In the genomic region with DNA sequence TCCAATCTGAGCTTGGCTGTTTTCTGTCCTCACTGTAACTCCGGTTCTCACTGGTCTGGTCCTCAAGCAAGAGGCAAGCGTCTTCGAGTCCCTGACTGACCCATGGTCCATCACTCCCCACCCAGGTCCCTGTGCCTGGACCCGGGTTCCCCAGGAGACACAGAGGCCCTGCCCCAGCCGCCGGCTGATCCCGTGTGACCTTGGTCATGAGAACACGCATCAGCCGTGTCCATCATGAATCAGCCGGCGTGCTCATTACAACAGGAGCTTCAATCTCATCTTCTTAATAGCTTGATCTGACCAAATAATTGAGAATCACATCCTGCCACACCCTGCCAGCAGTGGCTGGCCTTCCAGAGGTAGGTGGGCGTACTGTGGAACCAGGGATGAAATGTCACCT, we compare ENCODE assay signal across 29 cellular contexts.
"Had no signal": no experiment of that assay in that cellular context is flagged by ENCODE, and none has a peak within 500 bp of the region (broad histone marks: within the 10 kb centered on the region; RNA-seq: fewer than 3 reads in every experiment).

No MANE protein-coding gene starts in this region.

- H3K36me3 ChIP-seq: left lung, pancreas, prostate gland, tibial nerve, vagina had no signal

- H3K36me3 Mint-ChIP-seq: mesothelial cell of epicardium; stimulated activated memory B cell treated with anti-CD40 and anti-IgM and Interleukin-4, amounts not matched to agents 10 μg/mL and 1 μg/mL and 100 μg/mL, for 72 hours; type B pancreatic cell had no signal

- H3K4me1 Mint-ChIP-seq: immature natural killer cell; mesothelial cell of epicardium; nephron; neural crest cell; stimulated activated memory B cell treated with anti-CD40 and anti-IgM and Interleukin-4, amounts not matched to agents 10 μg/mL and 1 μg/mL and 100 μg/mL, for 72 hours; stimulated activated naive CD8-positive, alpha-beta T cell treated with anti-CD3 and anti-CD28 coated beads, Interleukin-15, amount 100 ng/mL, for 72 hours had no signal

- H3K4me3 Mint-ChIP-seq: immature natural killer cell; mesothelial cell of epicardium; naive B cell; nephron; neural crest cell; stimulated activated memory B cell treated with anti-CD40 and anti-IgM and Interleukin-4, amounts not matched to agents 10 μg/mL and 1 μg/mL and 100 μg/mL, for 72 hours; stimulated activated naive CD8-positive, alpha-beta T cell treated with anti-CD3 and anti-CD28 coated beads, Interleukin-15, amount 100 ng/mL, for 72 hours; type B pancreatic cell had no signal

- H3K4me2 ChIP-seq: smooth muscle cell had no signal

- H3K4me1 ChIP-seq: left lung, pancreas, prostate gland, tibial nerve, vagina had no signal

- H3K4me3 ChIP-seq: left lung, lung, pancreas, prostate gland, smooth muscle cell, tibial nerve, vagina had no signal

- DNase-seq: hypothalamus; immature natural killer cell; kidney; left colon; left lung; mesendoderm; naive B cell; nucleus accumbens; retina; right cardiac atrium; stimulated activated CD4-positive, alpha-beta T cell treated with anti-CD3 and anti-CD28 coated beads, Interleukin-1b, Interleukin-23, amount 100 ng/mL, for 48 hours; stimulated activated CD4-positive, alpha-beta T cell treated with anti-CD3 and anti-CD28 coated beads, Interleukin-2, amount 100 ng/mL, for 48 hours; stimulated activated CD4-positive, alpha-beta T cell treated with anti-CD3 and anti-CD28 coated beads, Interleukin-4, amount 100 ng/mL, for 4 hours; stimulated activated CD8-positive, alpha-beta memory T cell treated with anti-CD3 and anti-CD28 coated beads, Interleukin-4, amount 100 ng/mL, for 48 hours; stimulated activated naive CD4-positive, alpha-beta T cell treated with Interleukin-2 at 50 U/mL for 16 hours; stimulated activated naive CD8-positive, alpha-beta T cell treated with anti-CD3 and anti-CD28 coated beads, Interleukin-15, amount 100 ng/mL, for 72 hours; substantia nigra had no signal

- FAIRE-seq: islet of Langerhans, kidney, pancreas had no signal

- H3K27ac ChIP-seq: left lung, pancreas, prostate gland, tibial nerve, vagina had no signal

- ATAC-seq: left colon; left lung; pancreas; right cardiac atrium; stimulated activated memory B cell treated with anti-CD40 and anti-IgM and Interleukin-4, amounts not matched to agents 10 μg/mL and 1 μg/mL and 100 μg/mL, for 72 hours; stimulated activated naive CD8-positive, alpha-beta T cell treated with anti-CD3 and anti-CD28 coated beads, Interleukin-15, amount 100 ng/mL, for 72 hours had no signal

- H3K9me3 Mint-ChIP-seq: neural crest cell had no signal

- H3K9me3 ChIP-seq: pancreas, prostate gland, vagina had no signal

- H3K27ac Mint-ChIP-seq: immature natural killer cell; mesothelial cell of epicardium; naive B cell; nephron; stimulated activated memory B cell treated with anti-CD40 and anti-IgM and Interleukin-4, amounts not matched to agents 10 μg/mL and 1 μg/mL and 100 μg/mL, for 72 hours; stimulated activated naive CD8-positive, alpha-beta T cell treated with anti-CD3 and anti-CD28 coated beads, Interleukin-15, amount 100 ng/mL, for 72 hours; type B pancreatic cell had no signal
